In genomic region chr11:113387605-113388211, GRCh38 we compare ENCODE assay signal across 1 cellular context.
TF ChIP-seq lines count a peak whose summit lies in the region.

A gene with protein sequence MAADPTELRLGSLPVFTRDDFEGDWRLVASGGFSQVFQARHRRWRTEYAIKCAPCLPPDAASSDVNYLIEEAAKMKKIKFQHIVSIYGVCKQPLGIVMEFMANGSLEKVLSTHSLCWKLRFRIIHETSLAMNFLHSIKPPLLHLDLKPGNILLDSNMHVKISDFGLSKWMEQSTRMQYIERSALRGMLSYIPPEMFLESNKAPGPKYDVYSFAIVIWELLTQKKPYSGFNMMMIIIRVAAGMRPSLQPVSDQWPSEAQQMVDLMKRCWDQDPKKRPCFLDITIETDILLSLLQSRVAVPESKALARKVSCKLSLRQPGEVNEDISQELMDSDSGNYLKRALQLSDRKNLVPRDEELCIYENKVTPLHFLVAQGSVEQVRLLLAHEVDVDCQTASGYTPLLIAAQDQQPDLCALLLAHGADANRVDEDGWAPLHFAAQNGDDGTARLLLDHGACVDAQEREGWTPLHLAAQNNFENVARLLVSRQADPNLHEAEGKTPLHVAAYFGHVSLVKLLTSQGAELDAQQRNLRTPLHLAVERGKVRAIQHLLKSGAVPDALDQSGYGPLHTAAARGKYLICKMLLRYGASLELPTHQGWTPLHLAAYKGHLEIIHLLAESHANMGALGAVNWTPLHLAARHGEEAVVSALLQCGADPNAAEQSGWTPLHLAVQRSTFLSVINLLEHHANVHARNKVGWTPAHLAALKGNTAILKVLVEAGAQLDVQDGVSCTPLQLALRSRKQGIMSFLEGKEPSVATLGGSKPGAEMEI (plus strand): TSS chr11:113387779. CDS start chr11:113387885, 106 bp downstream.

TF ChIP-seq in IMR-90, 13 proteins besides CTCF, POLR2A, EP300 and RAD21:
- TF ChIP-seq, protein P1, sequence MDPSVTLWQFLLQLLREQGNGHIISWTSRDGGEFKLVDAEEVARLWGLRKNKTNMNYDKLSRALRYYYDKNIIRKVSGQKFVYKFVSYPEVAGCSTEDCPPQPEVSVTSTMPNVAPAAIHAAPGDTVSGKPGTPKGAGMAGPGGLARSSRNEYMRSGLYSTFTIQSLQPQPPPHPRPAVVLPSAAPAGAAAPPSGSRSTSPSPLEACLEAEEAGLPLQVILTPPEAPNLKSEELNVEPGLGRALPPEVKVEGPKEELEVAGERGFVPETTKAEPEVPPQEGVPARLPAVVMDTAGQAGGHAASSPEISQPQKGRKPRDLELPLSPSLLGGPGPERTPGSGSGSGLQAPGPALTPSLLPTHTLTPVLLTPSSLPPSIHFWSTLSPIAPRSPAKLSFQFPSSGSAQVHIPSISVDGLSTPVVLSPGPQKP (IDR thresholded peaks at IDR 0.05; ENCODE audit: borderline replicate concordance, low read depth, low read length), result no peak
- no peak for TF ChIP-seq NFE2L2 (IDR thresholded peaks at IDR 0.05; ENCODE audit: low read depth, low read length)
- no peak for TF ChIP-seq USF2 (IDR thresholded peaks at IDR 0.05; ENCODE audit: low read depth, low read length)
- no peak for TF ChIP-seq SMC3 (IDR thresholded peaks at IDR 0.05; ENCODE audit: low read depth, low read length)
- no peak for TF ChIP-seq MAFK (IDR thresholded peaks at IDR 0.05; ENCODE audit: low read depth, low read length)
- no peak for TF ChIP-seq CEBPB (IDR thresholded peaks at IDR 0.05; ENCODE audit: low read depth, low read length)
- no peak for TF ChIP-seq MAZ (IDR thresholded peaks at IDR 0.05; ENCODE audit: borderline replicate concordance, low read depth, low read length)
- TF ChIP-seq FOS (IDR thresholded peaks at IDR 0.05; ENCODE audit: low read depth, low read length), result no peak
- TF ChIP-seq RFX5 (IDR thresholded peaks at IDR 0.05; ENCODE audit: low read depth, low read length), result no peak
- no peak for TF ChIP-seq CHD1 (IDR thresholded peaks at IDR 0.05; ENCODE audit: low read depth, low read length)
- TF ChIP-seq RCOR1 (IDR thresholded peaks at IDR 0.05; ENCODE audit: insufficient replicate concordance, low read length), result no peak
- no peak for TF ChIP-seq MXI1 (IDR thresholded peaks at IDR 0.05; ENCODE audit: borderline replicate concordance, low read depth, low read length)
- TF ChIP-seq BHLHE40 (IDR thresholded peaks at IDR 0.05; ENCODE audit: low read depth, low read length), result no peak
